16 cellular contexts compared by ENCODE assay signal in genomic region chr3:194602580-194603300, GRCh38.
"Had no signal": no experiment of that assay in that cellular context is flagged by ENCODE, and none has a peak within 500 bp of the region (broad histone marks: within the 10 kb centered on the region; RNA-seq: fewer than 3 reads in every experiment).

No MANE protein-coding gene starts in this region.

- H3K36me3 Mint-ChIP-seq: activated naive CD8-positive, alpha-beta T cell treated with anti-CD3 and anti-CD28 coated beads for 36 hours had no signal

- H3K9me3 ChIP-seq: left ventricle myocardium inferior, sigmoid colon, suprapubic skin, upper lobe of left lung had no signal

- H3K4me1 Mint-ChIP-seq: activated CD4-positive, alpha-beta memory T cell treated with anti-CD3 and anti-CD28 coated beads, Interleukin-2, amount 10 ng/mL, durations not matched to agents 7 days and 5 days; activated CD4-positive, alpha-beta T cell treated with anti-CD3 and anti-CD28 coated beads for 36 hours; activated naive CD8-positive, alpha-beta T cell treated with anti-CD3 and anti-CD28 coated beads for 36 hours; immature natural killer cell had no signal

- H3K27me3 Mint-ChIP-seq: activated CD4-positive, alpha-beta memory T cell treated with anti-CD3 and anti-CD28 coated beads, Interleukin-2, amount 10 ng/mL, durations not matched to agents 7 days and 5 days; activated CD4-positive, alpha-beta T cell treated with anti-CD3 and anti-CD28 coated beads for 36 hours; activated naive CD8-positive, alpha-beta T cell treated with anti-CD3 and anti-CD28 coated beads for 36 hours had no signal

- H3K4me1 ChIP-seq: left ventricle myocardium inferior, sigmoid colon, suprapubic skin had no signal

- H3K9me3 Mint-ChIP-seq: activated CD4-positive, alpha-beta memory T cell treated with anti-CD3 and anti-CD28 coated beads, Interleukin-2, amount 10 ng/mL, durations not matched to agents 7 days and 5 days; activated naive CD8-positive, alpha-beta T cell treated with anti-CD3 and anti-CD28 coated beads for 36 hours; immature natural killer cell had no signal

- DNase-seq: activated CD4-positive, alpha-beta memory T cell treated with anti-CD3 and anti-CD28 coated beads, Interleukin-2, amount 10 ng/mL, durations not matched to agents 7 days and 5 days; activated CD4-positive, alpha-beta T cell treated with anti-CD3 and anti-CD28 coated beads for 36 hours; activated gamma-delta T cell treated with Interleukin-2 at 50 U/mL for 16 hours; activated naive CD8-positive, alpha-beta T cell treated with anti-CD3 and anti-CD28 coated beads for 36 hours; activated T-cell treated with anti-CD3 and anti-CD28 coated beads, Interleukin-2, amount 50 U/mL, for 48 hours; hypothalamus; immature natural killer cell; left ventricle myocardium inferior; mesendoderm; sigmoid colon; stimulated activated CD4-positive, alpha-beta T cell treated with anti-CD3 and anti-CD28 coated beads, Interleukin-12 subunit alpha, Interleukin-12 subunit beta, amount 100 ng/mL, for 4 hours; stimulated activated naive CD8-positive, alpha-beta T cell treated with anti-CD3 and anti-CD28 coated beads, Interleukin-15, Interleukin-2, amounts not matched to agents 100 U/mL and 50 U/mL, for 24 hours; T-helper 1 cell; WERI-Rb-1 had no signal

- H3K27ac Mint-ChIP-seq: activated CD4-positive, alpha-beta memory T cell treated with anti-CD3 and anti-CD28 coated beads, Interleukin-2, amount 10 ng/mL, durations not matched to agents 7 days and 5 days; activated CD4-positive, alpha-beta T cell treated with anti-CD3 and anti-CD28 coated beads for 36 hours; activated naive CD8-positive, alpha-beta T cell treated with anti-CD3 and anti-CD28 coated beads for 36 hours; immature natural killer cell had no signal

- H3K27ac ChIP-seq: left ventricle myocardium inferior, sigmoid colon, suprapubic skin, upper lobe of left lung, WERI-Rb-1 had no signal

- H3K4me3 ChIP-seq: left ventricle myocardium inferior, sigmoid colon, suprapubic skin, upper lobe of left lung had no signal

- H3K27me3 ChIP-seq: sigmoid colon, suprapubic skin, upper lobe of left lung had no signal

- H3K4me3 Mint-ChIP-seq: activated CD4-positive, alpha-beta memory T cell treated with anti-CD3 and anti-CD28 coated beads, Interleukin-2, amount 10 ng/mL, durations not matched to agents 7 days and 5 days; activated CD4-positive, alpha-beta T cell treated with anti-CD3 and anti-CD28 coated beads for 36 hours; activated naive CD8-positive, alpha-beta T cell treated with anti-CD3 and anti-CD28 coated beads for 36 hours; immature natural killer cell had no signal

- H3K36me3 ChIP-seq: sigmoid colon, WERI-Rb-1 had no signal
